Comparison of ENCODE assay signal across 23 cellular contexts in the genomic region with DNA sequence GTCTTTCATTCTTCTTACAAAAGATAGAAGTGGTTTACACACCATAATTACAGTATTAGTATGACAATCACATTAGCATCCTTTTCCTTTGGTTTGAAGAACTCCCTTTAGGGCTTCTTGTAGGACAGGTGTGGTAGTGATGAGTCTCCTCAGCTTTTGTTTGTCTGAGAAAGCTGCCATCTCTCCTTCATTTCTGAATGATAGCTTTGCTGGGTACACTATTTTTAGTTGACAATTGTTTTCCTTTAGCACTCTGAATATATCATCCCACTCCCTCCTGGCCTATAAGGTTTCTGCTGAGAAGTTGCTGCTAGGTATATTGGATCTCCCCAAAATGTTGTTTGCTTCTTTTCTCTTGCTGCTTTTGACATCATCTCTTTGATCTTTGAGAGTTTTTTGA.
"Had no signal": no experiment of that assay in that cellular context is flagged by ENCODE, and none has a peak within 500 bp of the region (broad histone marks: within the 10 kb centered on the region; RNA-seq: fewer than 3 reads in every experiment).

No MANE protein-coding gene starts in this region.

- H3K27me3 Mint-ChIP-seq: activated CD8-positive, alpha-beta memory T cell treated with anti-CD3 and anti-CD28 coated beads, Interleukin-2, amount 10 ng/mL, durations not matched to agents 7 days and 5 days had no signal

- H3K4me3 ChIP-seq: coronary artery, esophagus muscularis mucosa, gastroesophageal sphincter, heart right ventricle, left ventricle myocardium inferior, prostate gland, right atrium auricular region, stomach, vagina had no signal

- FAIRE-seq: endothelial cell of umbilical vein had no signal

- H3K36me3 ChIP-seq: brain microvascular endothelial cell, esophagus muscularis mucosa, gastroesophageal sphincter, heart right ventricle, left ventricle myocardium inferior, prostate gland, right atrium auricular region, stomach, vagina had no signal

- H3K4me3 Mint-ChIP-seq: activated CD8-positive, alpha-beta memory T cell treated with anti-CD3 and anti-CD28 coated beads, Interleukin-2, amount 10 ng/mL, durations not matched to agents 7 days and 5 days had no signal

- H3K27ac ChIP-seq: brain microvascular endothelial cell, coronary artery, esophagus muscularis mucosa, gastroesophageal sphincter, heart right ventricle, left ventricle myocardium inferior, prostate gland, right atrium auricular region, stomach, vagina had no signal

- ATAC-seq: activated CD4-positive, CD25-positive, alpha-beta regulatory T cell treated with anti-CD3 and anti-CD28 coated beads, Interleukin-2, amount 50 U/mL, for 24 hours; activated CD8-positive, alpha-beta memory T cell treated with anti-CD3 and anti-CD28 coated beads, Interleukin-2, amount 10 ng/mL, durations not matched to agents 7 days and 5 days; gastroesophageal sphincter; heart right ventricle; SK-N-SH treated with all-trans-retinoic acid at 6 μM for 48 hours had no signal

- H3K27ac Mint-ChIP-seq: activated CD8-positive, alpha-beta memory T cell treated with anti-CD3 and anti-CD28 coated beads, Interleukin-2, amount 10 ng/mL, durations not matched to agents 7 days and 5 days had no signal

- H3K27me3 ChIP-seq: brain microvascular endothelial cell, esophagus muscularis mucosa, gastroesophageal sphincter, heart right ventricle, right atrium auricular region, stomach, vagina had no signal

- H3K9me3 ChIP-seq: prostate gland, vagina had no signal

- DNase-seq: activated CD8-positive, alpha-beta memory T cell treated with anti-CD3 and anti-CD28 coated beads, Interleukin-2, amount 10 ng/mL, durations not matched to agents 7 days and 5 days; activated effector memory CD4-positive, alpha-beta T cell treated with anti-CD3 and anti-CD28 coated beads, Interleukin-2, amount 50 U/mL, for 16 hours; aorta; brain microvascular endothelial cell; central memory CD4-positive, alpha-beta T cell; effector CD8-positive, alpha-beta T cell; heart right ventricle; kidney glomerular epithelial cell; left ventricle myocardium inferior; mammary epithelial cell; midbrain; stimulated activated CD4-positive, alpha-beta T cell treated with anti-CD3 and anti-CD28 coated beads, Interleukin-2, amount 100 ng/mL, for 24 hours; stomach; trophoblast cell had no signal

- H3K4me1 ChIP-seq: prostate gland had no signal
